ENCODE assay signal across 22 cellular contexts in the genomic region with DNA sequence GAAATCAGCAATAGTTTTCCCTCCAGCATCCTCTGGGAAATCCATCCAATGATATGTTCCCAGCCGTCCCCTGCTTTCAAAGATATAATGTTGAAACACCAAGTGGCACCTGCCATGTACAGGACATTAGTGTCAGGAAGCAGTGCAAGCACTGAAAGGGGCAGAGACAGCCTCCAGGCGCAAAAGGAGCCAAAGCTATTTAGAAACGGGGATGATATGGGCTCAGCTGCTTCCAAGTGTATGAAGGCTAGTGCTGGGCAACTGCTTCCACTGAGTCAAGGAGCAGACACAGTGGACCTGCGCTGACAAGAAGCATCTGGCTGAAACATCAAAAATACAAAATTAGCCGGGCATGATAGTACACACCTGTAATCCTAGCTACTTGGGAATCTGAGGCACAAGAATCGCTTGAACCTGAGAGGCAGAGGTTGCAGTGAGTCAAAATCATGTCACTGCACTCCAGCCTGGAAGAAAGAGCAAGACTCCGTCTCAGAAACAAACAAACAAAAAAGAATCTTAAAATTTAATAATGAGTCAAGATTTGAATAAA.
"Had no signal": no experiment of that assay in that cellular context is flagged by ENCODE, and none has a peak within 500 bp of the region (broad histone marks: within the 10 kb centered on the region; RNA-seq: fewer than 3 reads in every experiment).

No MANE protein-coding gene starts in this region.

- H3K4me3 Mint-ChIP-seq: activated CD4-positive, alpha-beta memory T cell treated with anti-CD3 and anti-CD28 coated beads for 36 hours; activated CD4-positive, alpha-beta T cell treated with anti-CD3 and anti-CD28 coated beads for 36 hours; activated CD8-positive, alpha-beta memory T cell treated with anti-CD3 and anti-CD28 coated beads, Interleukin-2, amount 10 ng/mL, durations not matched to agents 7 days and 5 days; activated naive CD4-positive, alpha-beta T cell treated with anti-CD3 and anti-CD28 coated beads for 36 hours; activated naive CD8-positive, alpha-beta T cell treated with anti-CD3 and anti-CD28 coated beads, Interleukin-2, amount 50 U/mL, for 24 hours; effector memory CD8-positive, alpha-beta T cell; memory B cell; naive thymus-derived CD4-positive, alpha-beta T cell had no signal

- H3K27me3 Mint-ChIP-seq: activated CD4-positive, alpha-beta T cell treated with anti-CD3 and anti-CD28 coated beads for 36 hours had no signal

- H3K4me1 Mint-ChIP-seq: activated CD4-positive, alpha-beta T cell treated with anti-CD3 and anti-CD28 coated beads for 36 hours; activated CD8-positive, alpha-beta memory T cell treated with anti-CD3 and anti-CD28 coated beads, Interleukin-2, amount 10 ng/mL, durations not matched to agents 7 days and 5 days; activated naive CD8-positive, alpha-beta T cell treated with anti-CD3 and anti-CD28 coated beads, Interleukin-2, amount 50 U/mL, for 24 hours; memory B cell; naive thymus-derived CD4-positive, alpha-beta T cell had no signal

- H3K27ac Mint-ChIP-seq: activated CD4-positive, alpha-beta memory T cell treated with anti-CD3 and anti-CD28 coated beads for 36 hours; activated CD4-positive, alpha-beta T cell treated with anti-CD3 and anti-CD28 coated beads for 36 hours; activated CD8-positive, alpha-beta memory T cell treated with anti-CD3 and anti-CD28 coated beads, Interleukin-2, amount 10 ng/mL, durations not matched to agents 7 days and 5 days; activated naive CD4-positive, alpha-beta T cell treated with anti-CD3 and anti-CD28 coated beads for 36 hours; activated naive CD8-positive, alpha-beta T cell treated with anti-CD3 and anti-CD28 coated beads, Interleukin-2, amount 50 U/mL, for 24 hours; activated T-helper 2 cell treated with anti-CD3 and anti-CD28 coated beads, Interferon-gamma antibody, Interleukin-2, Interleukin-4, amounts not matched to agents 10 μg/mL and 5 μg/mL and 100 μg/mL, durations not matched to agents 14 hours and 24 hours and 36 hours; effector memory CD8-positive, alpha-beta T cell; memory B cell; naive thymus-derived CD4-positive, alpha-beta T cell had no signal

- H3K36me3 Mint-ChIP-seq: activated CD4-positive, alpha-beta memory T cell treated with anti-CD3 and anti-CD28 coated beads for 36 hours; activated CD8-positive, alpha-beta memory T cell treated with anti-CD3 and anti-CD28 coated beads, Interleukin-2, amount 10 ng/mL, durations not matched to agents 7 days and 5 days; memory B cell; naive thymus-derived CD4-positive, alpha-beta T cell had no signal

- ATAC-seq: activated CD4-positive, alpha-beta T cell treated with anti-CD3 and anti-CD28 coated beads for 36 hours; activated CD8-positive, alpha-beta memory T cell treated with anti-CD3 and anti-CD28 coated beads, Interleukin-2, amount 10 ng/mL, durations not matched to agents 7 days and 5 days; activated naive CD8-positive, alpha-beta T cell treated with anti-CD3 and anti-CD28 coated beads, Interleukin-2, amount 50 U/mL, for 24 hours; effector memory CD8-positive, alpha-beta T cell; left lung; mucosa of descending colon; naive thymus-derived CD4-positive, alpha-beta T cell had no signal

- DNase-seq: activated CD4-positive, alpha-beta memory T cell treated with anti-CD3 and anti-CD28 coated beads for 36 hours; activated CD4-positive, alpha-beta T cell treated with anti-CD3 and anti-CD28 coated beads for 36 hours; activated CD8-positive, alpha-beta memory T cell treated with anti-CD3 and anti-CD28 coated beads, Interleukin-2, amount 10 ng/mL, durations not matched to agents 7 days and 5 days; activated naive CD4-positive, alpha-beta T cell treated with anti-CD3 and anti-CD28 coated beads for 36 hours; activated naive CD8-positive, alpha-beta T cell treated with anti-CD3 and anti-CD28 coated beads, Interleukin-2, amount 50 U/mL, for 24 hours; activated T-cell treated with anti-CD3 and anti-CD28 coated beads, Interleukin-2, amount 50 U/mL, for 1 hour; aorta; dermis blood vessel endothelial cell; effector memory CD8-positive, alpha-beta T cell; islet precursor cell; left lung; mucosa of descending colon; naive thymus-derived CD4-positive, alpha-beta T cell; ovary; retina; stimulated activated CD4-positive, alpha-beta T cell treated with anti-CD3 and anti-CD28 coated beads, Interleukin-15, amount 100 ng/mL, for 24 hours; stimulated activated CD4-positive, alpha-beta T cell treated with anti-CD3 and anti-CD28 coated beads, Interleukin-4, amount 100 ng/mL, for 1 hour; stimulated activated naive CD4-positive, alpha-beta T cell; tibial artery; WERI-Rb-1 had no signal

- H3K9me3 Mint-ChIP-seq: activated CD4-positive, alpha-beta memory T cell treated with anti-CD3 and anti-CD28 coated beads for 36 hours; activated naive CD4-positive, alpha-beta T cell treated with anti-CD3 and anti-CD28 coated beads for 36 hours; activated naive CD8-positive, alpha-beta T cell treated with anti-CD3 and anti-CD28 coated beads, Interleukin-2, amount 50 U/mL, for 24 hours; activated T-helper 2 cell treated with anti-CD3 and anti-CD28 coated beads, Interferon-gamma antibody, Interleukin-2, Interleukin-4, amounts not matched to agents 10 μg/mL and 5 μg/mL and 100 μg/mL, durations not matched to agents 14 hours and 24 hours and 36 hours; effector memory CD8-positive, alpha-beta T cell; memory B cell; naive thymus-derived CD4-positive, alpha-beta T cell had no signal
